Comparison of ENCODE assay signal across 8 cellular contexts in the genomic region with DNA sequence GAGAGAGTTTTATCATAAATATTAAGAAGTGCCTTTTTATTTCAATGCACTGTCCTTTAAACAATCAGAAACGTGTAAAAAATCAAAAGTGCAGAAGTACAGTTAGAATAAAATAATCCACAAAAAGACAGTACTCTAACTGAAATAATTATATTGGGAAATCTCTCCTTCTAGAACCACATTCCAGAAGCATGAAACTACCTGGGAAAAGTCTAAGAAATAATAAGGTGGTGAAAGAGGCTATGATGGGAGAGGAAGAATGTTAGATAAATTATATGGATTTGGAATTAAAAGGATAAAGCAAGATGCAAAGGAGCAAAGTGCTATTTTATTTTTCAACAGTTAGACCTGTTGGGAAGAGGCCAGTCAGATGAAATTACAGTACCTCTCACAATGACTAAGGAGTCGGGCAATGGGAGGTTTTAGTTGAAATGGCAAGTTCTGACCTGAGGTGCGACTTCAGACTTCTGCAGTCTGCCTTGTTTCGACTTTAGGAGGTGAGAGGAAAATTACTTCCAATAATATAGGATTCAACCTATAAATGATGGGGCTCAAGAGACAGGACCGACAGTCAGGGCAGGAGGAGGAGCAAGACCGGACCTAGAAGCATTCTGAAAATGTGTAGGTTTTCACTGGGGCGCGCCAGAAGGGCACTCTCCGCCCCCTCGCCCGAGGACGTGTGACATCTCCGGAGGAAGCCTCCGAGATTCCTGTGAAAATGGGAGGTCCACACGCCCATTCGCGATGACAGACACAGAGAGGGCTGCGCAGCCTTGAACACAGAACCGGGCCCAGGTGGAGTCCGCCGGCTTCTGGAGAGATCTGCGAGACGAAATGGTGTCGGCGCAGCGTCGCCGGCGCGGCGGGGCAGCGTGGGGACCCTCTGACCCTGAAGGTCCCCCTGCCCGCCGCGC. TPM values are rescaled to one million over a fixed set of nuclear protein-coding genes. Genes with fewer than 3 reads are reported as not detected.
DNase-seq lines count a peak whose midpoint lies in the region; ATAC-seq and TF ChIP-seq lines count a peak whose summit lies in the region.

No MANE protein-coding gene starts in this region.

- H3K14ac ChIP-seq in IMR-90 (replicated peaks; ENCODE audit: low read depth, low read length) = peak overlapping the region; percentile 67

- peak overlapping the region in 1 of 2 experiments; percentile 92; a peak in 1 of 4 replicates for H4K8ac ChIP-seq in IMR-90 (ENCODE audit: low read depth in 2 of 2, low read length in 2 of 2)

- TF ChIP-seq POLR2A in IMR-90 (IDR thresholded peaks at IDR 0.05; ENCODE audit: low read depth, low read length) = no peak
- no peak for TF ChIP-seq POLR2A in right lobe of liver (IDR thresholded peaks at IDR 0.05)

- TF ChIP-seq RAD21 in IMR-90 (IDR thresholded peaks at IDR 0.05; ENCODE audit: low read length) = no peak

- H3K9me3 ChIP-seq in IMR-90 (ENCODE audit: control insufficient read depth, insufficient read depth, low read length) (no peaks in the 10 kb centered on the region), right lobe of liver (no peaks in the 10 kb centered on the region)

- H3K27me3 ChIP-seq in IMR-90 (ENCODE audit: control insufficient read depth, insufficient read depth, low read length) = no peaks in the 10 kb centered on the region
- no peaks in the 10 kb centered on the region for H3K27me3 ChIP-seq in right lobe of liver

- H2AK5ac ChIP-seq in IMR-90 (ENCODE audit: low read depth, low read length) = 0 out of 2 replicates have a peak overlapping the region, but pooled peaks have one; percentile 35

- H2BK120ac ChIP-seq in IMR-90 (ENCODE audit: low read depth, low read length) = peak overlapping the region; percentile 9; the same call in 1 of the 2 replicates

- H2BK5ac ChIP-seq in IMR-90 (ENCODE audit: low read depth, low read length, poor library complexity, severe bottlenecking) = peak overlapping the region; percentile 86

- peaks cover 22% of the 10 kb centered on the region for H3K36me3 Mint-ChIP-seq in dendritic cell treated with granulocyte-macrophage colony-stimulating factor and Interleukin-4, amounts not matched to agents 40 ng/mL and 50 ng/mL, for 4 days (ENCODE audit: low read depth)

- no peak overlapping the region; the same call in none of the 2 replicates for H4K91ac ChIP-seq in IMR-90 (ENCODE audit: insufficient read depth, low read depth, low read length)

- no peak overlapping the region for H2BK20ac ChIP-seq in IMR-90 (ENCODE audit: low read depth, low read length)

- TF ChIP-seq CTCF in IMR-90 (conservative IDR thresholded peaks at IDR 0.05; ENCODE audit: low read depth, low read length) (no peak), VCaP (conservative IDR thresholded peaks at IDR 0.05) (no peak), right lobe of liver (IDR thresholded peaks at IDR 0.05) (no peak)

- peak overlapping the region; percentile 47 for H3K4ac ChIP-seq in IMR-90 (ENCODE audit: low read depth, low read length)

- peak overlapping the region; percentile 89 for H3K4me2 ChIP-seq in IMR-90 (ENCODE audit: low read depth, low read length)

- dilution Hi-C loops in IMR-90 (cut with HindIII; ENCODE audit: low sequenced_read_pairs, unreplicated experiment) = no loop called here

- peaks cover 4% of the 10 kb centered on the region; the same call in 1 of the 2 replicates for H3K9me1 ChIP-seq in IMR-90 (ENCODE audit: insufficient read depth, low read length)

- peak overlapping the region; percentile 1; the same call in 1 of the 2 replicates for H3K18ac ChIP-seq in IMR-90 (ENCODE audit: low read depth, low read length)

- H3K56ac ChIP-seq in IMR-90 (ENCODE audit: extremely low read depth, insufficient read depth, low read length) = peak overlapping the region; percentile 41; the same call in 1 of the 2 replicates

- peak overlapping the region; percentile 99 for H2AFZ ChIP-seq in IMR-90 (replicated peaks; ENCODE audit: low read length, poor library complexity)

- no TSS peak for BruUV-seq in IMR-90 (replicated peaks; lab: Mats Ljungman, UMichigan)

- peak overlapping the region; percentile 70 for H3K9ac ChIP-seq in IMR-90 (ENCODE audit: low read depth, low read length)

- in situ Hi-C loops in IMR-90 (cut with MboI; ENCODE audit: low sequenced_read_pairs) = no loop called here

- peaks cover 22% of the 10 kb centered on the region for H3K4me1 Mint-ChIP-seq in dendritic cell treated with granulocyte-macrophage colony-stimulating factor and Interleukin-4, amounts not matched to agents 40 ng/mL and 50 ng/mL, for 4 days (ENCODE audit: low read depth)

- H3K36me3 ChIP-seq in IMR-90 (ENCODE audit: control insufficient read depth, insufficient read depth, low read length) (no peaks in the 10 kb centered on the region), right lobe of liver (no peaks in the 10 kb centered on the region)

- 2% methylated on average over 9 of the region's 35 CpGs; no CpG with 5 or more reads in 1 of the 2 experiments for WGBS in IMR-90 (ENCODE audit: extremely low coverage in 2 of 2, insufficient read length in 1 of 2), 2 experiments
- 3% methylated on average over 20 of the region's 35 CpGs for WGBS in right lobe of liver (ENCODE audit: insufficient coverage, low coverage, low lambda C conversion rate, missing lambda C conversion rate)

- H2BK15ac ChIP-seq in IMR-90 (ENCODE audit: low read depth, low read length) = no peak overlapping the region

- peak overlapping the region; percentile 79 for H3K27ac Mint-ChIP-seq in dendritic cell treated with granulocyte-macrophage colony-stimulating factor and Interleukin-4, amounts not matched to agents 40 ng/mL and 50 ng/mL, for 4 days

- peak overlapping the region; percentile 0; the same call in 1 of the 2 replicates for H4K5ac ChIP-seq in IMR-90 (ENCODE audit: low read depth, low read length)

- DNase-seq in GDM1 (lab: John Stamatoyannopoulos, UW) (peak; percentile 39), IMR-90 (peak; percentile 50), right lobe of liver (no peak), NCI-H774 (lab: John Stamatoyannopoulos, UW) (no peak)
- peak; percentile 4 to 42 (median 4) for DNase-seq in stimulated activated CD4-positive, alpha-beta T cell treated with anti-CD3 and anti-CD28 coated beads, TNF-alpha, amount 100 ng/mL, for 24 hours (ENCODE audit: low read depth in 3 of 3)

- peaks cover 4% of the 10 kb centered on the region; the same call in 1 of the 2 replicates for H3K4me1 ChIP-seq in IMR-90 (ENCODE audit: control insufficient read depth, insufficient read depth, low read length)
- H3K4me1 ChIP-seq in right lobe of liver = peaks cover 0 to 40% (median 6%) of the 10 kb centered on the region in 4 donors

- peak overlapping the region; percentile 78 for H3K4me3 Mint-ChIP-seq in dendritic cell treated with granulocyte-macrophage colony-stimulating factor and Interleukin-4, amounts not matched to agents 40 ng/mL and 50 ng/mL, for 4 days

- H3K4me3 ChIP-seq in IMR-90 (ENCODE audit: insufficient read depth, low read depth, low read length) (peak overlapping the region; percentile 74), right lobe of liver (peak overlapping the region; percentile 71 to 76 (median 74))

- H4K20me1 ChIP-seq in IMR-90 (ENCODE audit: insufficient read depth, low read length) = no peaks in the 10 kb centered on the region

- peak; percentile 34 for ATAC-seq in GM21717 (IDR thresholded peaks at IDR 0.05; ENCODE audit: unreplicated experiment)
- ATAC-seq in IMR-90 (ENCODE audit: low read depth) = peak; percentile 54
- ATAC-seq in right lobe of liver = peak; percentile 19 to 30 (median 24)

- H3K9me3 Mint-ChIP-seq in dendritic cell treated with granulocyte-macrophage colony-stimulating factor and Interleukin-4, amounts not matched to agents 40 ng/mL and 50 ng/mL, for 4 days = no peaks in the 10 kb centered on the region

- intact Hi-C loops in IMR-90 (cut with micrococcal nuclease) = loop anchor here (1.0 to 10.0 kb wide), 5 partner anchors 77 to 979 kb away; partner anchors contain the start of gene EBPL
- intact Hi-C loops in dendritic cell treated with granulocyte-macrophage colony-stimulating factor and Interleukin-4, amounts not matched to agents 40 ng/mL and 50 ng/mL, for 4 days (cut with micrococcal nuclease) = loop anchor here (1.0 kb wide), 2 partner anchors 62 to 142 kb away; partner anchors contain the start of gene TRIM13
- intact Hi-C loops in right lobe of liver (cut with DNase I) = no loop called here

- peaks cover 11 to 32% of the 10 kb centered on the region in 2 experiments for H3K79me1 ChIP-seq in IMR-90 (ENCODE audit: low read depth in 1 of 2, low read length in 2 of 2)

- no peaks in the 10 kb centered on the region for H3K27me3 Mint-ChIP-seq in dendritic cell treated with granulocyte-macrophage colony-stimulating factor and Interleukin-4, amounts not matched to agents 40 ng/mL and 50 ng/mL, for 4 days

- peak overlapping the region; percentile 2 for H2AK9ac ChIP-seq in IMR-90 (replicated peaks; ENCODE audit: low read depth, low read length, poor library complexity)

- CTCF ChIA-PET in IMR-90 (lab: Yijun Ruan, JAX) = interaction anchor here (0.6 to 1.5 kb wide), 5 partner anchors 14 to 684 kb away, joined by 3 to 5 read pairs (median 4); no protein-coding TSS in a partner anchor

- POLR2A ChIA-PET in IMR-90 (lab: Charles Lee; ENCODE audit: unreplicated experiment) = interaction anchor here (0.5 to 0.9 kb wide), 4 partner anchors 18 to 841 kb away, joined by 3 to 5 read pairs (median 5); partner anchors contain the start of gene TRIM13

- H3K23ac ChIP-seq in IMR-90 (ENCODE audit: low read depth, low read length) = peak overlapping the region; percentile 61

- H3K27ac ChIP-seq in IMR-90 (ENCODE audit: insufficient read depth, low read length) (peak overlapping the region; percentile 82), VCaP (peak overlapping the region; percentile 81), right lobe of liver (peak overlapping the region; percentile 53 to 82 (median 70))

TF ChIP-seq in IMR-90, 13 proteins besides CTCF, POLR2A, EP300 and RAD21:
- TF ChIP-seq CEBPB (IDR thresholded peaks at IDR 0.05; ENCODE audit: low read depth, low read length) (peak; percentile 47; the same call in 1 of the 2 replicates), FOS (IDR thresholded peaks at IDR 0.05; ENCODE audit: low read depth, low read length) (no peak), MXI1 (IDR thresholded peaks at IDR 0.05; ENCODE audit: borderline replicate concordance, low read depth, low read length) (peak; percentile 26; the same call in 1 of the 2 replicates)

RNA-seq across cellular contexts. Expression of gene SPRYD7, which starts 0.7 kb away (rescaled TPM):
- total RNA-seq in IMR-90 (2012; rRNA removed) = 5.6 and 9.7 TPM in 2 replicates
- polyA plus RNA-seq in IMR-90 (2012; rRNA removed) = 6.3 and 20.2 TPM in 2 replicates
- 3.1 and 3.9 TPM in 2 replicates for polyA plus RNA-seq in IMR-90 (2012; cell fraction: cytosol; rRNA removed)
- polyA plus RNA-seq in IMR-90 (2012; cell fraction: nucleus; rRNA removed; ENCODE audit: low replicate concordance) = 1.2 and 3.3 TPM in 2 replicates
- 1 to 10 TPM; 4.1 to 7.9 (median 5.4) TPM for total RNA-seq in right lobe of liver

Comparison
In these comparisons a context has a peak if more than half of its experiments do, and no peak if none do; other contexts are left out.
1. DNase-seq: peak in GDM1 (single experiment), IMR-90 (single experiment) and stimulated activated CD4-positive, alpha-beta T cell treated with anti-CD3 and anti-CD28 coated beads, TNF-alpha, amount 100 ng/mL, for 24 hours (3 of 3); none in right lobe of liver (0 of 3) and NCI-H774 (single experiment).
2. intact Hi-C loops: an anchor here in IMR-90 (1.0 to 10.0 kb wide) and dendritic cell treated with granulocyte-macrophage colony-stimulating factor and Interleukin-4, amounts not matched to agents 40 ng/mL and 50 ng/mL, for 4 days (1.0 kb wide); none called in right lobe of liver.
3. Peak in every context shown above with its lines, with median percentiles within 50 percentile points of each other: ATAC-seq and H3K27ac ChIP-seq.